ENCODE assay signal across 11 cellular contexts in genomic region chr2:238290715-238291549, GRCh38. TPM values are rescaled to one million over a fixed set of nuclear protein-coding genes. Genes with fewer than 3 reads are reported as not detected.
A peak's percentile ranks its signal among the peaks of the same experiment; 100 is the strongest.
DNase-seq lines count a peak whose midpoint lies in the region; ATAC-seq and TF ChIP-seq lines count a peak whose summit lies in the region.
"Had no signal": no experiment of that assay in that cellular context is flagged by ENCODE, and none has a peak within 500 bp of the region (broad histone marks: within the 10 kb centered on the region; RNA-seq: fewer than 3 reads in every experiment).

No MANE protein-coding gene starts in this region.

- in situ Hi-C loops in transverse colon (cut with MboI; ENCODE audit: low pct_ligation_motif_present in 1 of 4, low pct_unique_long_range_greater_than_20kb in 1 of 4, low sequenced_read_pairs in 3 of 4) = no loop called here

- no peak for DNase-seq in activated naive CD4-positive, alpha-beta T cell treated with anti-CD3 and anti-CD28 coated beads for 36 hours
- DNase-seq in activated T-helper 1 cell treated with anti-CD3 and anti-CD28 coated beads, Interleukin-12 subunit alpha, Interleukin-12 subunit beta, Interleukin-2, Interleukin-4 antibody, amounts not matched to agents 30 ng/mL and 10 ng/mL and 1 ng/mL, durations not matched to agents 14 hours and 24 hours and 36 hours (ENCODE audit: low spot score) = no peak
- DNase-seq in lower lobe of right lung = no peak
- DNase-seq in transverse colon = peak; percentile 38
- no peak for DNase-seq in UCSD-AML1 (lab: John Stamatoyannopoulos, UW; ENCODE audit: unreplicated experiment)
- no peak for DNase-seq in SK-N-DZ (ENCODE audit: low spot score)
- DNase-seq in naive thymus-derived CD8-positive, alpha-beta T cell = no peak
- DNase-seq: activated CD4-positive, CD25-positive, alpha-beta regulatory T cell; RPMI8226 had no signal

- H3K27me3 Mint-ChIP-seq in activated naive CD4-positive, alpha-beta T cell treated with anti-CD3 and anti-CD28 coated beads, Interleukin-2, amount 50 U/mL, for 24 hours = no peaks in the 10 kb centered on the region
- H3K27me3 Mint-ChIP-seq in activated naive CD4-positive, alpha-beta T cell treated with anti-CD3 and anti-CD28 coated beads for 36 hours (ENCODE audit: low read depth) = no peaks in the 10 kb centered on the region
- peaks cover 2% of the 10 kb centered on the region for H3K27me3 Mint-ChIP-seq in activated T-helper 1 cell treated with anti-CD3 and anti-CD28 coated beads, Interleukin-12 subunit alpha, Interleukin-12 subunit beta, Interleukin-2, Interleukin-4 antibody, amounts not matched to agents 30 ng/mL and 10 ng/mL and 1 ng/mL, durations not matched to agents 14 hours and 24 hours and 36 hours (ENCODE audit: insufficient read depth)
- H3K27me3 Mint-ChIP-seq in naive thymus-derived CD8-positive, alpha-beta T cell = peaks cover 0 to 6% (median 3%) of the 10 kb centered on the region in 5 donors

- no peak for TF ChIP-seq EP300 in transverse colon (IDR thresholded peaks at IDR 0.05; ENCODE audit: low read depth)

- WGBS in transverse colon (ENCODE audit: low coverage in 1 of 2), 2 donors = 85% methylated on average over 5 of the region's 5 CpGs; no CpG with 5 or more reads in 1 of the 2 donors

- H3K9me3 ChIP-seq in lower lobe of right lung (no peaks in the 10 kb centered on the region), transverse colon (no peaks in the 10 kb centered on the region)

- POLR2A ChIA-PET in naive thymus-derived CD8-positive, alpha-beta T cell (lab: Charles Lee) = interaction anchor here (0.5 to 0.9 kb wide), 2 partner anchors 70 to 88 kb away, joined by 3 to 5 read pairs; partner anchors contain the start of gene ILKAP

- intact Hi-C loops in activated naive CD4-positive, alpha-beta T cell treated with anti-CD3 and anti-CD28 coated beads for 36 hours (cut with micrococcal nuclease) = no loop called here
- intact Hi-C loops in activated T-helper 1 cell treated with anti-CD3 and anti-CD28 coated beads, Interleukin-12 subunit alpha, Interleukin-12 subunit beta, Interleukin-2, Interleukin-4 antibody, amounts not matched to agents 30 ng/mL and 10 ng/mL and 1 ng/mL, durations not matched to agents 14 hours and 24 hours and 36 hours (cut with micrococcal nuclease) = no loop called here
- intact Hi-C loops in lower lobe of right lung (cut with DNase I) = no loop called here
- intact Hi-C loops in transverse colon (cut with DNase I; ENCODE audit: low total_unique reads) = no loop called here

- TF ChIP-seq POLR2A in transverse colon (IDR thresholded peaks at IDR 0.05) = no peak

- no peaks in the 10 kb centered on the region for H3K9me3 Mint-ChIP-seq in activated naive CD4-positive, alpha-beta T cell treated with anti-CD3 and anti-CD28 coated beads, Interleukin-2, amount 50 U/mL, for 24 hours
- H3K9me3 Mint-ChIP-seq in activated naive CD4-positive, alpha-beta T cell treated with anti-CD3 and anti-CD28 coated beads for 36 hours = no peaks in the 10 kb centered on the region
- no peaks in the 10 kb centered on the region for H3K9me3 Mint-ChIP-seq in activated T-helper 1 cell treated with anti-CD3 and anti-CD28 coated beads, Interleukin-12 subunit alpha, Interleukin-12 subunit beta, Interleukin-2, Interleukin-4 antibody, amounts not matched to agents 30 ng/mL and 10 ng/mL and 1 ng/mL, durations not matched to agents 14 hours and 24 hours and 36 hours
- no peaks in the 10 kb centered on the region for H3K9me3 Mint-ChIP-seq in naive thymus-derived CD8-positive, alpha-beta T cell

- no peak for ATAC-seq in lower lobe of right lung
- no peak for ATAC-seq in naive thymus-derived CD8-positive, alpha-beta T cell

- H3K27me3 ChIP-seq in lower lobe of right lung (ENCODE audit: low read depth) = no peaks in the 10 kb centered on the region
- no peaks in the 10 kb centered on the region for H3K27me3 ChIP-seq in transverse colon

- H3K27ac ChIP-seq in lower lobe of right lung = peak overlapping the region; percentile 93
- peak overlapping the region; percentile 73 to 95 (median 94) for H3K27ac ChIP-seq in transverse colon
- H3K27ac ChIP-seq: coronary artery had no signal

- CTCF ChIA-PET in activated naive CD4-positive, alpha-beta T cell treated with anti-CD3 and anti-CD28 coated beads for 36 hours (lab: Charles Lee) = no interaction called here

- peaks cover 30% of the 10 kb centered on the region for H3K4me1 ChIP-seq in lower lobe of right lung
- H3K4me1 ChIP-seq in transverse colon = peaks cover 22 to 56% (median 52%) of the 10 kb centered on the region in 4 donors

- TF ChIP-seq CTCF in lower lobe of right lung (IDR thresholded peaks at IDR 0.05) = no peak
- no peak for TF ChIP-seq CTCF in transverse colon (IDR thresholded peaks at IDR 0.05)

- H3K4me3 Mint-ChIP-seq in activated naive CD4-positive, alpha-beta T cell treated with anti-CD3 and anti-CD28 coated beads, Interleukin-2, amount 50 U/mL, for 24 hours = peak overlapping the region; percentile 95
- no peak overlapping the region for H3K4me3 Mint-ChIP-seq in activated naive CD4-positive, alpha-beta T cell treated with anti-CD3 and anti-CD28 coated beads for 36 hours
- H3K4me3 Mint-ChIP-seq in activated T-helper 1 cell treated with anti-CD3 and anti-CD28 coated beads, Interleukin-12 subunit alpha, Interleukin-12 subunit beta, Interleukin-2, Interleukin-4 antibody, amounts not matched to agents 30 ng/mL and 10 ng/mL and 1 ng/mL, durations not matched to agents 14 hours and 24 hours and 36 hours = peak overlapping the region; percentile 11
- peak overlapping the region in 5 of 10 donors; percentile 0 to 94 (median 89) for H3K4me3 Mint-ChIP-seq in naive thymus-derived CD8-positive, alpha-beta T cell

- no peaks in the 10 kb centered on the region for H3K36me3 Mint-ChIP-seq in activated naive CD4-positive, alpha-beta T cell treated with anti-CD3 and anti-CD28 coated beads, Interleukin-2, amount 50 U/mL, for 24 hours
- no peaks in the 10 kb centered on the region for H3K36me3 Mint-ChIP-seq in activated naive CD4-positive, alpha-beta T cell treated with anti-CD3 and anti-CD28 coated beads for 36 hours (ENCODE audit: low read depth)
- peaks cover 2% of the 10 kb centered on the region for H3K36me3 Mint-ChIP-seq in activated T-helper 1 cell treated with anti-CD3 and anti-CD28 coated beads, Interleukin-12 subunit alpha, Interleukin-12 subunit beta, Interleukin-2, Interleukin-4 antibody, amounts not matched to agents 30 ng/mL and 10 ng/mL and 1 ng/mL, durations not matched to agents 14 hours and 24 hours and 36 hours (ENCODE audit: low read depth)
- H3K36me3 Mint-ChIP-seq in naive thymus-derived CD8-positive, alpha-beta T cell = no peaks in the 10 kb centered on the region

- H3K4me3 ChIP-seq in lower lobe of right lung = no peak overlapping the region
- H3K4me3 ChIP-seq in transverse colon = no peak overlapping the region
- H3K4me3 ChIP-seq: coronary artery had no signal

- no peaks in the 10 kb centered on the region for H3K36me3 ChIP-seq in lower lobe of right lung
- no peaks in the 10 kb centered on the region for H3K36me3 ChIP-seq in transverse colon

- H3K27ac Mint-ChIP-seq in activated naive CD4-positive, alpha-beta T cell treated with anti-CD3 and anti-CD28 coated beads, Interleukin-2, amount 50 U/mL, for 24 hours = no peak overlapping the region
- no peak overlapping the region for H3K27ac Mint-ChIP-seq in activated naive CD4-positive, alpha-beta T cell treated with anti-CD3 and anti-CD28 coated beads for 36 hours
- no peak overlapping the region for H3K27ac Mint-ChIP-seq in activated T-helper 1 cell treated with anti-CD3 and anti-CD28 coated beads, Interleukin-12 subunit alpha, Interleukin-12 subunit beta, Interleukin-2, Interleukin-4 antibody, amounts not matched to agents 30 ng/mL and 10 ng/mL and 1 ng/mL, durations not matched to agents 14 hours and 24 hours and 36 hours
- H3K27ac Mint-ChIP-seq in naive thymus-derived CD8-positive, alpha-beta T cell = peak overlapping the region in 5 of 10 donors; percentile 4 to 98 (median 95)

- H3K4me1 Mint-ChIP-seq in activated naive CD4-positive, alpha-beta T cell treated with anti-CD3 and anti-CD28 coated beads, Interleukin-2, amount 50 U/mL, for 24 hours = peaks cover 35% of the 10 kb centered on the region
- H3K4me1 Mint-ChIP-seq in activated naive CD4-positive, alpha-beta T cell treated with anti-CD3 and anti-CD28 coated beads for 36 hours (ENCODE audit: low read depth) = peaks cover 28% of the 10 kb centered on the region
- peaks cover 35% of the 10 kb centered on the region for H3K4me1 Mint-ChIP-seq in activated T-helper 1 cell treated with anti-CD3 and anti-CD28 coated beads, Interleukin-12 subunit alpha, Interleukin-12 subunit beta, Interleukin-2, Interleukin-4 antibody, amounts not matched to agents 30 ng/mL and 10 ng/mL and 1 ng/mL, durations not matched to agents 14 hours and 24 hours and 36 hours (ENCODE audit: low read depth)
- H3K4me1 Mint-ChIP-seq in naive thymus-derived CD8-positive, alpha-beta T cell = peaks cover 18 to 42% (median 35%) of the 10 kb centered on the region in 4 donors

RNA-seq across cellular contexts. Expression of gene PER2, which starts 2.5 kb away (rescaled TPM):
- 1 to 10 TPM; 7.1 to 7.8 TPM for total RNA-seq in activated naive CD4-positive, alpha-beta T cell treated with anti-CD3 and anti-CD28 coated beads for 36 hours
- total RNA-seq in activated T-helper 1 cell treated with anti-CD3 and anti-CD28 coated beads, Interleukin-12 subunit alpha, Interleukin-12 subunit beta, Interleukin-2, Interleukin-4 antibody, amounts not matched to agents 30 ng/mL and 10 ng/mL and 1 ng/mL, durations not matched to agents 14 hours and 24 hours and 36 hours = 19.0 and 21.2 TPM in 2 replicates
- total RNA-seq in lower lobe of right lung (24.9 TPM), transverse colon (10 to 100 TPM; 19.1 to 67.3 (median 32.3) TPM)
- polyA plus RNA-seq in SK-N-DZ (2014; cell fraction: cytosol; rRNA removed) = 0.90 and 1.0 TPM in 2 replicates
- 0.71 and 3.6 TPM in 2 replicates for polyA plus RNA-seq in SK-N-DZ (2014; cell fraction: nucleus; rRNA removed)
- total RNA-seq in naive thymus-derived CD8-positive, alpha-beta T cell = 10 to 100 TPM; 10.3 to 11.1 TPM
- polyA plus RNA-seq in naive thymus-derived CD8-positive, alpha-beta T cell = 1 to 10 TPM; 4.0 to 6.5 (median 4.7) TPM

RNA-seq across cellular contexts. Expression of gene TRAF3IP1, which starts 29.4 kb away (rescaled TPM):
- 1 to 10 TPM; 3.6 to 6.1 TPM for total RNA-seq in activated naive CD4-positive, alpha-beta T cell treated with anti-CD3 and anti-CD28 coated beads for 36 hours
- 14.4 and 15.4 TPM in 2 replicates for total RNA-seq in activated T-helper 1 cell treated with anti-CD3 and anti-CD28 coated beads, Interleukin-12 subunit alpha, Interleukin-12 subunit beta, Interleukin-2, Interleukin-4 antibody, amounts not matched to agents 30 ng/mL and 10 ng/mL and 1 ng/mL, durations not matched to agents 14 hours and 24 hours and 36 hours
- total RNA-seq in lower lobe of right lung = 21.7 TPM
- 10 to 100 TPM in 3 of 4 donors, 1 to 10 TPM in 1; 1.1 to 14.1 (median 10.4) TPM for total RNA-seq in transverse colon
- polyA plus RNA-seq in SK-N-DZ (2014; cell fraction: cytosol; rRNA removed) = 5.2 and 6.8 TPM in 2 replicates
- polyA plus RNA-seq in SK-N-DZ (2014; cell fraction: nucleus; rRNA removed) = 1.8 and 2.7 TPM in 2 replicates
- 1 to 10 TPM; 8.3 to 9.8 TPM for total RNA-seq in naive thymus-derived CD8-positive, alpha-beta T cell
- polyA plus RNA-seq in naive thymus-derived CD8-positive, alpha-beta T cell = 1 to 10 TPM; 4.8 to 6.7 (median 5.0) TPM

RNA-seq across cellular contexts. Expression of gene HES6, which starts 51.1 kb away (rescaled TPM):
- 1 to 10 TPM; 3.1 to 4.0 TPM for total RNA-seq in activated naive CD4-positive, alpha-beta T cell treated with anti-CD3 and anti-CD28 coated beads for 36 hours
- total RNA-seq in activated T-helper 1 cell treated with anti-CD3 and anti-CD28 coated beads, Interleukin-12 subunit alpha, Interleukin-12 subunit beta, Interleukin-2, Interleukin-4 antibody, amounts not matched to agents 30 ng/mL and 10 ng/mL and 1 ng/mL, durations not matched to agents 14 hours and 24 hours and 36 hours = 10.3 and 11.2 TPM in 2 replicates
- total RNA-seq in lower lobe of right lung (6.1 TPM), transverse colon (10 to 100 TPM; 15.0 to 94.5 (median 31.7) TPM)
- polyA plus RNA-seq in SK-N-DZ (2014; cell fraction: cytosol; rRNA removed) = 218 and 334 TPM in 2 replicates
- polyA plus RNA-seq in SK-N-DZ (2014; cell fraction: nucleus; rRNA removed) = 858 and 888 TPM in 2 replicates
- 1 to 10 TPM; 1.7 to 2.0 TPM for total RNA-seq in naive thymus-derived CD8-positive, alpha-beta T cell
- polyA plus RNA-seq in naive thymus-derived CD8-positive, alpha-beta T cell = 1 to 10 TPM in 1 of 3 donors, under 1 TPM in 1, not detected in 1; 0.33 to 2.0 TPM
